Comparison of ENCODE assay signal across 14 cellular contexts in genomic region chr11:77457340-77457739, GRCh38. TPM values are rescaled to one million over a fixed set of nuclear protein-coding genes. Genes with fewer than 3 reads are reported as not detected.
A peak's percentile ranks its signal among the peaks of the same experiment; 100 is the strongest.
DNase-seq lines count a peak whose midpoint lies in the region; ATAC-seq, FAIRE-seq and TF ChIP-seq lines count a peak whose summit lies in the region.
"Had no signal": no experiment of that assay in that cellular context is flagged by ENCODE, and none has a peak within 500 bp of the region (broad histone marks: within the 10 kb centered on the region; RNA-seq: fewer than 3 reads in every experiment).

No MANE protein-coding gene starts in this region.

- WGBS in GM12878 (ENCODE audit: insufficient coverage, insufficient replicate concordance, low lambda C conversion rate, missing lambda C conversion rate), result 54% methylated on average over 5 of the region's 5 CpGs

- in situ Hi-C loops in GM12878 (cut with MboI), result no loop called here

- peaks cover 3 to 13% (median 4%) of the 10 kb centered on the region in 5 donors for H3K27me3 Mint-ChIP-seq in naive thymus-derived CD8-positive, alpha-beta T cell
- H3K27me3 Mint-ChIP-seq in mesothelial cell of epicardium (ENCODE audit: low read depth), result no peaks in the 10 kb centered on the region

- H3K27me3 ChIP-seq in GM12878 (replicated peaks in 1 of 2; ENCODE audit: control insufficient read depth in 2 of 2, insufficient read depth in 2 of 2, low read length in 1 of 2), result no peaks in the 10 kb centered on the region

- no peak overlapping the region for H3K27ac Mint-ChIP-seq in naive thymus-derived CD8-positive, alpha-beta T cell
- no peak overlapping the region for H3K27ac Mint-ChIP-seq in mesothelial cell of epicardium

- no peak overlapping the region for H3K4me3 Mint-ChIP-seq in naive thymus-derived CD8-positive, alpha-beta T cell
- no peak overlapping the region for H3K4me3 Mint-ChIP-seq in mesothelial cell of epicardium

- H3K4me2 ChIP-seq in GM12878 (ENCODE audit: control insufficient read depth, insufficient read depth), result peak overlapping the region; percentile 74

- H2AFZ ChIP-seq in GM12878 (ENCODE audit: control insufficient read depth, low read depth, low read length), result peak overlapping the region; percentile 0

- peak overlapping the region; percentile 27; the same call in 1 of the 2 replicates for H3K9ac ChIP-seq in GM12878 (ENCODE audit: control insufficient read depth, insufficient read depth, low read length)

- POLR2A ChIA-PET in GM12878 (lab: Charles Lee), result interaction anchor here (0.6 to 2.7 kb wide), 12 partner anchors 8 to 522 kb away, joined by 3 to 10 read pairs (median 4); partner anchors contain the start of gene PAK1
- POLR2A ChIA-PET in naive thymus-derived CD8-positive, alpha-beta T cell (lab: Charles Lee), result no interaction called here

- peaks cover 0 to 11% (median 2%) of the 10 kb centered on the region in 4 donors for H3K4me1 Mint-ChIP-seq in naive thymus-derived CD8-positive, alpha-beta T cell
- peaks cover 16% of the 10 kb centered on the region for H3K4me1 Mint-ChIP-seq in mesothelial cell of epicardium

- no peak for TF ChIP-seq EP300 in GM12878 (IDR thresholded peaks at IDR 0.05; ENCODE audit: borderline replicate concordance in 1 of 2, control insufficient read depth in 1 of 2, low read depth in 2 of 2, low read length in 2 of 2)

- H3K9me3 ChIP-seq in GM12878 (replicated peaks; ENCODE audit: control insufficient read depth, insufficient read depth, low read length), result no peaks in the 10 kb centered on the region

- peak overlapping the region; percentile 55; the same call in 1 of the 2 replicates for H3K4me3 ChIP-seq in GM12878

- RAD21 ChIA-PET in GM12878 (lab: Charles Lee; ENCODE audit: unreplicated experiment), result interaction anchor here (0.8 to 5.7 kb wide), 9 partner anchors 9 to 75 kb away, joined by 3 to 42 read pairs (median 5); no protein-coding TSS in a partner anchor

- H3K79me2 ChIP-seq in GM12878 (ENCODE audit: control insufficient read depth, insufficient read depth, low read length), result peaks cover 71% of the 10 kb centered on the region

- peaks cover 0 to 5% (median 5%) of the 10 kb centered on the region in 3 donors for H3K36me3 Mint-ChIP-seq in naive thymus-derived CD8-positive, alpha-beta T cell
- peaks cover 2% of the 10 kb centered on the region for H3K36me3 Mint-ChIP-seq in mesothelial cell of epicardium

- intact Hi-C loops in GM12878 (cut with micrococcal nuclease; ENCODE audit: unreplicated experiment), result loop anchor here (2.0 kb wide), 1 partner anchor 39 kb away; no protein-coding TSS in a partner anchor

- TF ChIP-seq POLR2A in GM12892 (IDR thresholded peaks at IDR 0.05; ENCODE audit: low read depth, low read length), result no peak
- TF ChIP-seq POLR2A in GM12878 (IDR thresholded peaks at IDR 0.05; ENCODE audit: low read depth, low read length), result no peak

- TF ChIP-seq CTCF in GM12878 (IDR thresholded peaks at IDR 0.05 in 2 of 3, conservative IDR thresholded peaks at IDR 0.05 in 1 of 3; ENCODE audit: control insufficient read depth in 2 of 3, extremely low read depth in 1 of 3, insufficient read depth in 1 of 3, low read depth in 3 of 3, low read length in 3 of 3), result no peak
- TF ChIP-seq CTCF in mesothelial cell of epicardium (IDR thresholded peaks at IDR 0.05; ENCODE audit: unreplicated experiment), result no peak

- H3K27ac ChIP-seq in GM12878 (ENCODE audit: control insufficient read depth, insufficient read depth), result peak overlapping the region; percentile 57

- no TSS peak for BruUV-seq in GM12878 (replicated peaks; lab: Mats Ljungman, UMichigan)

- H3K9me3 Mint-ChIP-seq in naive thymus-derived CD8-positive, alpha-beta T cell, result no peaks in the 10 kb centered on the region
- no peaks in the 10 kb centered on the region for H3K9me3 Mint-ChIP-seq in mesothelial cell of epicardium

- CTCF ChIA-PET in GM12878 (lab: Yijun Ruan, JAX), result interaction anchor here (1.1 to 5.7 kb wide), 8 partner anchors 8 to 91 kb away, joined by 3 to 50 read pairs (median 10); no protein-coding TSS in a partner anchor

- SMC1A ChIA-PET in GM12878 (lab: Charles Lee; ENCODE audit: uncharacterized antibody, unreplicated experiment), result interaction anchor here (0.7 to 15.6 kb wide), 16 partner anchors 11 to 141 kb away, joined by 3 to 289 read pairs (median 4); no protein-coding TSS in a partner anchor

- FAIRE-seq in GM12892 (lab: Jason Lieb, UNC) (peak; percentile 78), GM12878 (lab: Jason Lieb, UNC) (peak; percentile 79)
- FAIRE-seq: bronchial epithelial cell, G401.6 had no signal

- H3K36me3 ChIP-seq in GM12878 (ENCODE audit: control insufficient read depth in 2 of 2, insufficient read depth in 2 of 2, low read length in 1 of 2), result 0 out of 4 replicates have a peak, but pooled peaks cover 0 to 4% of the 10 kb centered on the region in 2 experiments

- no peak for TF ChIP-seq RAD21 in GM12878 (IDR thresholded peaks at IDR 0.05; ENCODE audit: insufficient read depth, low read depth, low read length)

- DNase-seq in GM12892 (ENCODE audit: insufficient read length) (no peak), GM12878 (ENCODE audit: low read depth, low spot score) (no peak), islet precursor cell (no peak), NCI-H187 treated with DMSO at 0.1 percent for 48 hours (lab: John Stamatoyannopoulos, UW) (no peak), mesothelial cell of epicardium (ENCODE audit: low spot score in 2 of 2, unreplicated experiment in 2 of 2) (no peak)
- no peak for DNase-seq in naive thymus-derived CD8-positive, alpha-beta T cell
- DNase-seq: GOT3, MV-4-11, OCI-M1, T-helper 9 cell had no signal

- no peaks in the 10 kb centered on the region for H4K20me1 ChIP-seq in GM12878 (ENCODE audit: control insufficient read depth, insufficient read depth)

- ATAC-seq in GM21528 (IDR thresholded peaks at IDR 0.05; ENCODE audit: low FRiP score, unreplicated experiment), result peak; percentile 20
- ATAC-seq in HG03097 (IDR thresholded peaks at IDR 0.05; ENCODE audit: low FRiP score, unreplicated experiment), result peak; percentile 22
- ATAC-seq in GM12878, result peak; percentile 52
- no peak for ATAC-seq in naive thymus-derived CD8-positive, alpha-beta T cell

- peaks cover 47% of the 10 kb centered on the region for H3K4me1 ChIP-seq in GM12878 (ENCODE audit: control insufficient read depth, insufficient read depth, low read length)

TF ChIP-seq in GM12878, 131 proteins besides CTCF, POLR2A, EP300 and RAD21 (continues in another document):
- no peak for TF ChIP-seq ESRRA (IDR thresholded peaks at IDR 0.05; ENCODE audit: low read length)
- TF ChIP-seq, protein P1, sequence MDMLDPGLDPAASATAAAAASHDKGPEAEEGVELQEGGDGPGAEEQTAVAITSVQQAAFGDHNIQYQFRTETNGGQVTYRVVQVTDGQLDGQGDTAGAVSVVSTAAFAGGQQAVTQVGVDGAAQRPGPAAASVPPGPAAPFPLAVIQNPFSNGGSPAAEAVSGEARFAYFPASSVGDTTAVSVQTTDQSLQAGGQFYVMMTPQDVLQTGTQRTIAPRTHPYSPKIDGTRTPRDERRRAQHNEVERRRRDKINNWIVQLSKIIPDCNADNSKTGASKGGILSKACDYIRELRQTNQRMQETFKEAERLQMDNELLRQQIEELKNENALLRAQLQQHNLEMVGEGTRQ (IDR thresholded peaks at IDR 0.05; ENCODE audit: borderline replicate concordance, low read depth, low read length), result no peak
- no peak for TF ChIP-seq POU2F2 (IDR thresholded peaks at IDR 0.05; ENCODE audit: borderline replicate concordance, low read depth, low read length)
- TF ChIP-seq CBFB (IDR thresholded peaks at IDR 0.05; ENCODE audit: low read depth), result no peak
- TF ChIP-seq KAT2A (conservative IDR thresholded peaks at IDR 0.05; ENCODE audit: control insufficient read depth, low read depth, low read length), result no peak
- no peak for TF ChIP-seq TCF7 (IDR thresholded peaks at IDR 0.05; ENCODE audit: borderline replicate concordance)
- TF ChIP-seq EZH2 (IDR thresholded peaks at IDR 0.05; ENCODE audit: borderline replicate concordance, control insufficient read depth, low read depth, low read length), result no peak
- TF ChIP-seq ASH2L (IDR thresholded peaks at IDR 0.05; ENCODE audit: borderline replicate concordance, low read depth), result no peak
- no peak for TF ChIP-seq RELA (IDR thresholded peaks at IDR 0.05; ENCODE audit: borderline replicate concordance, partially characterized antibody)
- TF ChIP-seq KDM1A (IDR thresholded peaks at IDR 0.05; ENCODE audit: borderline replicate concordance), result no peak

RNA-seq across cellular contexts. Expression of gene PAK1, which starts 16.6 kb away (rescaled TPM):
- polyA plus RNA-seq in GM12892 (2012; ENCODE audit: missing spikeins), result 72.2 TPM
- total RNA-seq in GM12878 (2013; cell fraction: nucleolus; rRNA removed), result 246 and 249 TPM in 2 replicates
- total RNA-seq in GM12878 (2014; rRNA removed) (108 and 131 TPM in 2 replicates), GM12878 (2014; rRNA removed; fragmentation: Illumina TruSeq; extraction: Trizol) (108 and 112 TPM in 2 replicates), GM12878 (2021) (119 and 121 TPM in 2 replicates), mesothelial cell of epicardium (83.2 to 89.3 TPM (median 83.8 TPM) in 3 replicates)
- 52.9 TPM for polyA plus RNA-seq in GM12878 (2011; ENCODE audit: low read depth)
- polyA plus RNA-seq in GM12878 (2011; rRNA removed) (321 and 332 TPM in 2 replicates), GM12878 (2014; fragmentation: Illumina TruSeq; extraction: Trizol) (162 and 181 TPM in 2 replicates), GM12878 (2014; fragmentation: Nextera tagmentation; extraction: Ambion mirVana) (10 to 100 TPM; 43.8 to 49.4 TPM), GM12878 (2014; rRNA removed) (112 and 113 TPM in 2 replicates), GM12878 (2016; fragmentation: Nextera tagmentation; extraction: Ambion mirVana) (100 to 1,000 TPM in 1 of 2 experiments, 10 to 100 TPM in 1; 99.1 to 114 TPM)
- polyA plus RNA-seq in GM12878 (2011; cell fraction: cytosol; rRNA removed), result 214 and 249 TPM in 2 replicates
- 423 and 453 TPM in 2 replicates for polyA plus RNA-seq in GM12878 (2011; cell fraction: nucleus; rRNA removed)
- 85.0 and 96.2 TPM in 2 replicates for polyA plus RNA-seq in GM12878 (2012)
- 305 and 451 TPM in 2 replicates for polyA minus RNA-seq in GM12878 (2011; rRNA and poly(A)+ RNA removed)
- polyA minus RNA-seq in GM12878 (2011; cell fraction: cytosol; rRNA and poly(A)+ RNA removed), result 66.0 and 75.9 TPM in 2 replicates
- polyA minus RNA-seq in GM12878 (2011; cell fraction: nucleus; rRNA and poly(A)+ RNA removed), result 140 and 186 TPM in 2 replicates
- total RNA-seq in naive thymus-derived CD8-positive, alpha-beta T cell, result 10 to 100 TPM; 24.4 to 28.9 TPM
- polyA plus RNA-seq in naive thymus-derived CD8-positive, alpha-beta T cell, result 10 to 100 TPM; 17.2 to 24.2 (median 21.6) TPM

Comparison
In these comparisons a context has a peak if more than half of its experiments do, and no peak if none do; other contexts are left out.
1. ATAC-seq: peak in GM21528 (single experiment), HG03097 (single experiment) and GM12878 (single experiment); none in naive thymus-derived CD8-positive, alpha-beta T cell (0 of 2).